Comparison of ENCODE assay signal across 14 cellular contexts in genomic region chr7:29254663-29255062, GRCh38.
DNase-seq lines count a peak whose midpoint lies in the region; ATAC-seq and TF ChIP-seq lines count a peak whose summit lies in the region.
"Had no signal": no experiment of that assay in that cellular context is flagged by ENCODE, and none has a peak within 500 bp of the region (broad histone marks: within the 10 kb centered on the region; RNA-seq: fewer than 3 reads in every experiment).

No MANE protein-coding gene starts in this region.

- H3K9me3 Mint-ChIP-seq in activated CD8-positive, alpha-beta T cell treated with anti-CD3 and anti-CD28 coated beads for 36 hours: no peaks in the 10 kb centered on the region
- H3K9me3 Mint-ChIP-seq in activated CD8-positive, alpha-beta T cell treated with anti-CD3 and anti-CD28 coated beads, Interleukin-2, amount 10 ng/mL, durations not matched to agents 7 days and 5 days (ENCODE audit: insufficient read depth): no peaks in the 10 kb centered on the region
- H3K9me3 Mint-ChIP-seq in stimulated activated memory B cell treated with anti-CD40 and anti-IgM and Interleukin-4, amounts not matched to agents 10 μg/mL and 1 μg/mL and 100 μg/mL, for 72 hours: no peaks in the 10 kb centered on the region
- peaks cover 0 to 2% (median 0%) of the 10 kb centered on the region in 8 donors for H3K9me3 Mint-ChIP-seq in CD4-positive, alpha-beta memory T cell

- CTCF ChIA-PET in activated CD8-positive, alpha-beta T cell treated with anti-CD3 and anti-CD28 coated beads for 36 hours (lab: Charles Lee): interaction anchor here (1.6 kb wide), 2 partner anchors 15 to 154 kb away, joined by 4 to 6 read pairs; no protein-coding TSS in a partner anchor
- CTCF ChIA-PET in activated CD8-positive, alpha-beta T cell treated with anti-CD3 and anti-CD28 coated beads, Interleukin-2, amount 10 ng/mL, durations not matched to agents 7 days and 5 days (lab: Charles Lee): interaction anchor here (1.5 kb wide), 1 partner anchor 15 kb away, joined by 5 read pairs; no protein-coding TSS in a partner anchor
- CTCF ChIA-PET in CD4-positive, alpha-beta memory T cell (lab: Charles Lee; ENCODE audit: partially characterized antibody): no interaction called here

- peaks cover 48% of the 10 kb centered on the region for H3K4me1 ChIP-seq in left ventricle myocardium inferior
- no peaks in the 10 kb centered on the region for H3K4me1 ChIP-seq in CD4-positive, alpha-beta memory T cell (ENCODE audit: insufficient read depth, low read length)

- peaks cover 11% of the 10 kb centered on the region for H3K4me1 Mint-ChIP-seq in activated CD8-positive, alpha-beta T cell treated with anti-CD3 and anti-CD28 coated beads for 36 hours (ENCODE audit: low read depth)
- H3K4me1 Mint-ChIP-seq in activated CD8-positive, alpha-beta T cell treated with anti-CD3 and anti-CD28 coated beads, Interleukin-2, amount 10 ng/mL, durations not matched to agents 7 days and 5 days (ENCODE audit: low read depth): no peaks in the 10 kb centered on the region
- H3K4me1 Mint-ChIP-seq in stimulated activated memory B cell treated with anti-CD40 and anti-IgM and Interleukin-4, amounts not matched to agents 10 μg/mL and 1 μg/mL and 100 μg/mL, for 72 hours: no peaks in the 10 kb centered on the region
- H3K4me1 Mint-ChIP-seq in CD4-positive, alpha-beta memory T cell: no peaks in the 10 kb centered on the region

- peak overlapping the region; percentile 41 for H3K27ac ChIP-seq in left ventricle myocardium inferior (replicated peaks)
- no peak overlapping the region for H3K27ac ChIP-seq in CD4-positive, alpha-beta memory T cell (ENCODE audit: low read depth, low read length)
- H3K27ac ChIP-seq: left lung had no signal

- ATAC-seq in activated CD8-positive, alpha-beta T cell treated with anti-CD3 and anti-CD28 coated beads for 36 hours: peak; percentile 53
- ATAC-seq in activated CD8-positive, alpha-beta T cell treated with anti-CD3 and anti-CD28 coated beads, Interleukin-2, amount 10 ng/mL, durations not matched to agents 7 days and 5 days: no peak
- peak; percentile 24 for ATAC-seq in stimulated activated memory B cell treated with anti-CD40 and anti-IgM and Interleukin-4, amounts not matched to agents 10 μg/mL and 1 μg/mL and 100 μg/mL, for 72 hours
- ATAC-seq in GM18502 (IDR thresholded peaks at IDR 0.05; ENCODE audit: poor library complexity, unreplicated experiment) (no peak), HG02870 (IDR thresholded peaks at IDR 0.05; ENCODE audit: unreplicated experiment) (no peak)
- ATAC-seq: activated CD4-positive, CD25-positive, alpha-beta regulatory T cell treated with anti-CD3 and anti-CD28 coated beads, Interleukin-2, amount 50 U/mL, for 24 hours; naive thymus-derived CD4-positive, alpha-beta T cell had no signal

- TF ChIP-seq CTCF in activated CD8-positive, alpha-beta T cell treated with anti-CD3 and anti-CD28 coated beads for 36 hours (IDR thresholded peaks at IDR 0.05): no peak
- TF ChIP-seq CTCF in left ventricle myocardium inferior (IDR thresholded peaks at IDR 0.05; ENCODE audit: borderline replicate concordance): no peak

- H3K27ac Mint-ChIP-seq in activated CD8-positive, alpha-beta T cell treated with anti-CD3 and anti-CD28 coated beads for 36 hours: no peak overlapping the region
- no peak overlapping the region for H3K27ac Mint-ChIP-seq in activated CD8-positive, alpha-beta T cell treated with anti-CD3 and anti-CD28 coated beads, Interleukin-2, amount 10 ng/mL, durations not matched to agents 7 days and 5 days
- no peak overlapping the region for H3K27ac Mint-ChIP-seq in stimulated activated memory B cell treated with anti-CD40 and anti-IgM and Interleukin-4, amounts not matched to agents 10 μg/mL and 1 μg/mL and 100 μg/mL, for 72 hours
- no peak overlapping the region for H3K27ac Mint-ChIP-seq in CD4-positive, alpha-beta memory T cell
- H3K27ac Mint-ChIP-seq: naive thymus-derived CD4-positive, alpha-beta T cell had no signal

- no peaks in the 10 kb centered on the region for H3K27me3 ChIP-seq in left ventricle myocardium inferior (ENCODE audit: low read depth)
- no peaks in the 10 kb centered on the region for H3K27me3 ChIP-seq in CD4-positive, alpha-beta memory T cell (ENCODE audit: insufficient read depth, low read length)
- H3K27me3 ChIP-seq: left lung had no signal

- DNase-seq in activated CD8-positive, alpha-beta T cell treated with anti-CD3 and anti-CD28 coated beads for 36 hours: no peak
- no peak for DNase-seq in activated CD8-positive, alpha-beta T cell treated with anti-CD3 and anti-CD28 coated beads, Interleukin-2, amount 10 ng/mL, durations not matched to agents 7 days and 5 days
- peak; percentile 33 for DNase-seq in SW480 (ENCODE audit: low spot score)
- no peak for DNase-seq in left ventricle myocardium inferior
- DNase-seq in CD4-positive, alpha-beta memory T cell: no peak
- DNase-seq: activated T-cell treated with anti-CD3 and anti-CD28 coated beads for 4 hours; left lung; naive thymus-derived CD4-positive, alpha-beta T cell; NCI-H2029 treated with DMSO at 0.1 percent for 48 hours; NCI-H524 treated with DMSO at 0.1 percent for 48 hours had no signal

- H3K36me3 ChIP-seq in left ventricle myocardium inferior: peaks cover 3% of the 10 kb centered on the region
- no peaks in the 10 kb centered on the region for H3K36me3 ChIP-seq in CD4-positive, alpha-beta memory T cell (ENCODE audit: insufficient read depth, low read length)
- H3K36me3 ChIP-seq: left lung had no signal

- H3K4me3 ChIP-seq in left ventricle myocardium inferior: no peak overlapping the region
- H3K4me3 ChIP-seq in CD4-positive, alpha-beta memory T cell (ENCODE audit: low read length in 2 of 2): no peak overlapping the region
- H3K4me3 ChIP-seq: left lung had no signal

- no peak overlapping the region for H3K4me3 Mint-ChIP-seq in activated CD8-positive, alpha-beta T cell treated with anti-CD3 and anti-CD28 coated beads for 36 hours
- no peak overlapping the region for H3K4me3 Mint-ChIP-seq in activated CD8-positive, alpha-beta T cell treated with anti-CD3 and anti-CD28 coated beads, Interleukin-2, amount 10 ng/mL, durations not matched to agents 7 days and 5 days
- H3K4me3 Mint-ChIP-seq in stimulated activated memory B cell treated with anti-CD40 and anti-IgM and Interleukin-4, amounts not matched to agents 10 μg/mL and 1 μg/mL and 100 μg/mL, for 72 hours: no peak overlapping the region
- no peak overlapping the region for H3K4me3 Mint-ChIP-seq in CD4-positive, alpha-beta memory T cell
- H3K4me3 Mint-ChIP-seq: naive thymus-derived CD4-positive, alpha-beta T cell had no signal

- no peaks in the 10 kb centered on the region for H3K36me3 Mint-ChIP-seq in activated CD8-positive, alpha-beta T cell treated with anti-CD3 and anti-CD28 coated beads for 36 hours (ENCODE audit: low read depth)
- no peaks in the 10 kb centered on the region for H3K36me3 Mint-ChIP-seq in activated CD8-positive, alpha-beta T cell treated with anti-CD3 and anti-CD28 coated beads, Interleukin-2, amount 10 ng/mL, durations not matched to agents 7 days and 5 days (ENCODE audit: low read depth)
- no peaks in the 10 kb centered on the region for H3K36me3 Mint-ChIP-seq in stimulated activated memory B cell treated with anti-CD40 and anti-IgM and Interleukin-4, amounts not matched to agents 10 μg/mL and 1 μg/mL and 100 μg/mL, for 72 hours
- no peaks in the 10 kb centered on the region for H3K36me3 Mint-ChIP-seq in CD4-positive, alpha-beta memory T cell
- H3K36me3 Mint-ChIP-seq: naive thymus-derived CD4-positive, alpha-beta T cell had no signal

- intact Hi-C loops in activated CD8-positive, alpha-beta T cell treated with anti-CD3 and anti-CD28 coated beads for 36 hours (cut with micrococcal nuclease): no loop called here
- intact Hi-C loops in left ventricle myocardium inferior (cut with micrococcal nuclease): no loop called here
- intact Hi-C loops in CD4-positive, alpha-beta memory T cell (cut with micrococcal nuclease): no loop called here

- H3K9me3 ChIP-seq in left ventricle myocardium inferior (replicated peaks): no peaks in the 10 kb centered on the region
- no peaks in the 10 kb centered on the region for H3K9me3 ChIP-seq in CD4-positive, alpha-beta memory T cell (ENCODE audit: control insufficient read depth in 1 of 2, low read length in 2 of 2)
- H3K9me3 ChIP-seq: left lung had no signal

- no peaks in the 10 kb centered on the region for H3K27me3 Mint-ChIP-seq in activated CD8-positive, alpha-beta T cell treated with anti-CD3 and anti-CD28 coated beads for 36 hours
- no peaks in the 10 kb centered on the region for H3K27me3 Mint-ChIP-seq in activated CD8-positive, alpha-beta T cell treated with anti-CD3 and anti-CD28 coated beads, Interleukin-2, amount 10 ng/mL, durations not matched to agents 7 days and 5 days (ENCODE audit: low read depth)
- peaks cover 10% of the 10 kb centered on the region for H3K27me3 Mint-ChIP-seq in stimulated activated memory B cell treated with anti-CD40 and anti-IgM and Interleukin-4, amounts not matched to agents 10 μg/mL and 1 μg/mL and 100 μg/mL, for 72 hours
- H3K27me3 Mint-ChIP-seq in CD4-positive, alpha-beta memory T cell: no peaks in the 10 kb centered on the region

- POLR2A ChIA-PET in activated CD8-positive, alpha-beta T cell treated with anti-CD3 and anti-CD28 coated beads for 36 hours (lab: Charles Lee): interaction anchor here (0.7 kb wide), 1 partner anchor 118 kb away, joined by 4 read pairs; no protein-coding TSS in a partner anchor
- POLR2A ChIA-PET in activated CD8-positive, alpha-beta T cell treated with anti-CD3 and anti-CD28 coated beads, Interleukin-2, amount 10 ng/mL, durations not matched to agents 7 days and 5 days (lab: Charles Lee): no interaction called here
- POLR2A ChIA-PET in CD4-positive, alpha-beta memory T cell (lab: Charles Lee; ENCODE audit: partially characterized antibody): no interaction called here

Comparison
In these comparisons a context has a peak if more than half of its experiments do, and no peak if none do; other contexts are left out.
1. ATAC-seq: peak in activated CD8-positive, alpha-beta T cell treated with anti-CD3 and anti-CD28 coated beads for 36 hours (single experiment) and stimulated activated memory B cell treated with anti-CD40 and anti-IgM and Interleukin-4, amounts not matched to agents 10 μg/mL and 1 μg/mL and 100 μg/mL, for 72 hours (single experiment); none in activated CD8-positive, alpha-beta T cell treated with anti-CD3 and anti-CD28 coated beads, Interleukin-2, amount 10 ng/mL, durations not matched to agents 7 days and 5 days (single experiment), GM18502 (single experiment) and HG02870 (single experiment).